In genomic region chr12:46546634-46547273, GRCh38 we compare ENCODE assay signal across 9 cellular contexts.
DNase-seq lines count a peak whose midpoint lies in the region; ATAC-seq, FAIRE-seq and TF ChIP-seq lines count a peak whose summit lies in the region.
"Had no signal": no experiment of that assay in that cellular context is flagged by ENCODE, and none has a peak within 500 bp of the region (broad histone marks: within the 10 kb centered on the region; RNA-seq: fewer than 3 reads in every experiment).

No MANE protein-coding gene starts in this region.

- H3K4me1 Mint-ChIP-seq in activated naive CD4-positive, alpha-beta T cell treated with anti-CD3 and anti-CD28 coated beads, Interleukin-2, amount 10 ng/mL, durations not matched to agents 7 days and 5 days: peaks cover 62% of the 10 kb centered on the region
- H3K4me1 Mint-ChIP-seq in activated CD8-positive, alpha-beta T cell treated with anti-CD3 and anti-CD28 coated beads for 36 hours (ENCODE audit: low read depth): peaks cover 55% of the 10 kb centered on the region
- H3K4me1 Mint-ChIP-seq in type B pancreatic cell (ENCODE audit: unreplicated experiment): peaks cover 15% of the 10 kb centered on the region

- H3K4me3 ChIP-seq in HepG2 (replicated peaks in 1 of 3; ENCODE audit: insufficient read depth in 1 of 3, low read depth in 2 of 3, low read length in 3 of 3): no peak overlapping the region
- H3K4me3 ChIP-seq: BLaER1 had no signal

- peak; percentile 91 for ATAC-seq in HG03135 (IDR thresholded peaks at IDR 0.05; ENCODE audit: unreplicated experiment)
- ATAC-seq in activated CD8-positive, alpha-beta T cell treated with anti-CD3 and anti-CD28 coated beads for 36 hours: peak; percentile 52
- ATAC-seq in HepG2: no peak

- POLR2A ChIA-PET in activated CD8-positive, alpha-beta T cell treated with anti-CD3 and anti-CD28 coated beads for 36 hours (lab: Charles Lee): interaction anchor here (0.7 to 1.5 kb wide), 6 partner anchors 9 to 181 kb away, joined by 3 to 4 read pairs (median 4); no protein-coding TSS in a partner anchor
- POLR2A ChIA-PET in HepG2 (lab: Yijun Ruan, JAX): no interaction called here

- H3K9me3 Mint-ChIP-seq in activated naive CD4-positive, alpha-beta T cell treated with anti-CD3 and anti-CD28 coated beads, Interleukin-2, amount 10 ng/mL, durations not matched to agents 7 days and 5 days: peaks cover 25% of the 10 kb centered on the region
- H3K9me3 Mint-ChIP-seq in activated CD8-positive, alpha-beta T cell treated with anti-CD3 and anti-CD28 coated beads for 36 hours: peaks cover 14% of the 10 kb centered on the region
- H3K9me3 Mint-ChIP-seq in type B pancreatic cell: peaks cover 5% of the 10 kb centered on the region

- TF ChIP-seq RAD21 in HepG2 (CRISPR knock-in tag; IDR thresholded peaks at IDR 0.05): no peak

- no peak overlapping the region for H3K4me3 Mint-ChIP-seq in activated naive CD4-positive, alpha-beta T cell treated with anti-CD3 and anti-CD28 coated beads, Interleukin-2, amount 10 ng/mL, durations not matched to agents 7 days and 5 days
- H3K4me3 Mint-ChIP-seq in activated CD8-positive, alpha-beta T cell treated with anti-CD3 and anti-CD28 coated beads for 36 hours: no peak overlapping the region
- H3K4me3 Mint-ChIP-seq in type B pancreatic cell: no peak overlapping the region

- no peak for TF ChIP-seq CTCF in activated CD8-positive, alpha-beta T cell treated with anti-CD3 and anti-CD28 coated beads for 36 hours (IDR thresholded peaks at IDR 0.05)
- no peak for TF ChIP-seq CTCF in type B pancreatic cell (conservative IDR thresholded peaks at IDR 0.05)
- TF ChIP-seq CTCF in HepG2 (CRISPR knock-in tag; IDR thresholded peaks at IDR 0.05): no peak

- no peak for FAIRE-seq in HepG2 (lab: Jason Lieb, UNC)

- CTCF ChIA-PET in activated naive CD4-positive, alpha-beta T cell treated with anti-CD3 and anti-CD28 coated beads, Interleukin-2, amount 10 ng/mL, durations not matched to agents 7 days and 5 days (lab: Charles Lee): interaction anchor here (0.9 to 2.1 kb wide), 6 partner anchors 12 to 114 kb away, joined by 3 to 12 read pairs (median 4); no protein-coding TSS in a partner anchor
- CTCF ChIA-PET in activated CD8-positive, alpha-beta T cell treated with anti-CD3 and anti-CD28 coated beads for 36 hours (lab: Charles Lee): interaction anchor here (0.8 to 1.9 kb wide), 5 partner anchors 15 to 161 kb away, joined by 3 to 4 read pairs (median 4); no protein-coding TSS in a partner anchor
- CTCF ChIA-PET in HepG2 (lab: Yijun Ruan, JAX; ENCODE audit: low intra/inter-chr PET ratio, low total read pairs): no interaction called here

- no peak overlapping the region for H3K27ac ChIP-seq in HepG2 (ENCODE audit: extremely low read length, insufficient read depth, low read length)
- H3K27ac ChIP-seq: BLaER1 had no signal

- no peaks in the 10 kb centered on the region for H4K20me1 ChIP-seq in HepG2 (ENCODE audit: insufficient read depth, low read length)
- H4K20me1 ChIP-seq: BLaER1 had no signal

- WGBS in HepG2 (ENCODE audit: low lambda C conversion rate): 100% methylated on average over 2 of the region's 2 CpGs

- no peak overlapping the region for H3K9ac ChIP-seq in HepG2 (ENCODE audit: insufficient read depth, low read depth, low read length)
- H3K9ac ChIP-seq: BLaER1 had no signal

- in situ Hi-C loops in HepG2 (cut with HindIII; ENCODE audit: extremely low pct_ligation_motif_present, low pct_unique_long_range_greater_than_20kb): no loop called here

- H3K27ac Mint-ChIP-seq in activated naive CD4-positive, alpha-beta T cell treated with anti-CD3 and anti-CD28 coated beads, Interleukin-2, amount 10 ng/mL, durations not matched to agents 7 days and 5 days: peak overlapping the region; percentile 78
- peak overlapping the region; percentile 82 for H3K27ac Mint-ChIP-seq in activated CD8-positive, alpha-beta T cell treated with anti-CD3 and anti-CD28 coated beads for 36 hours
- H3K27ac Mint-ChIP-seq in type B pancreatic cell: peak overlapping the region; percentile 55

- intact Hi-C loops in activated CD8-positive, alpha-beta T cell treated with anti-CD3 and anti-CD28 coated beads for 36 hours (cut with micrococcal nuclease): no loop called here
- intact Hi-C loops in HepG2 (cut with micrococcal nuclease; ENCODE audit: unreplicated experiment): no loop called here

- TF ChIP-seq POLR2A in HepG2 (IDR thresholded peaks at IDR 0.05; ENCODE audit: insufficient read depth in 1 of 2, low read depth in 2 of 2, low read length in 2 of 2): no peak

- H3K4me2 ChIP-seq in HepG2 (ENCODE audit: low read depth, low read length): no peak overlapping the region
- H3K4me2 ChIP-seq: BLaER1 had no signal

- H3K36me3 ChIP-seq in HepG2 (replicated peaks in 1 of 2; ENCODE audit: control insufficient read depth in 1 of 2, insufficient read depth in 2 of 2, low read length in 2 of 2): no peaks in the 10 kb centered on the region
- H3K36me3 ChIP-seq: BLaER1 had no signal

- no peaks in the 10 kb centered on the region for H3K27me3 Mint-ChIP-seq in activated naive CD4-positive, alpha-beta T cell treated with anti-CD3 and anti-CD28 coated beads, Interleukin-2, amount 10 ng/mL, durations not matched to agents 7 days and 5 days
- H3K27me3 Mint-ChIP-seq in activated CD8-positive, alpha-beta T cell treated with anti-CD3 and anti-CD28 coated beads for 36 hours: no peaks in the 10 kb centered on the region
- H3K27me3 Mint-ChIP-seq in type B pancreatic cell: no peaks in the 10 kb centered on the region

- H3K9me3 ChIP-seq in HepG2 (ENCODE audit: low read length): peaks cover 4% of the 10 kb centered on the region; the same call in 1 of the 2 replicates

- H3K4me1 ChIP-seq in HepG2 (ENCODE audit: insufficient read depth, low read length): peaks cover 38% of the 10 kb centered on the region
- H3K4me1 ChIP-seq: BLaER1 had no signal

- peaks cover 24% of the 10 kb centered on the region for H3K36me3 Mint-ChIP-seq in activated naive CD4-positive, alpha-beta T cell treated with anti-CD3 and anti-CD28 coated beads, Interleukin-2, amount 10 ng/mL, durations not matched to agents 7 days and 5 days
- H3K36me3 Mint-ChIP-seq in activated CD8-positive, alpha-beta T cell treated with anti-CD3 and anti-CD28 coated beads for 36 hours (ENCODE audit: low read depth): peaks cover 18% of the 10 kb centered on the region
- H3K36me3 Mint-ChIP-seq in type B pancreatic cell: peaks cover 5% of the 10 kb centered on the region

- TF ChIP-seq EP300 in HepG2 (IDR thresholded peaks at IDR 0.05; ENCODE audit: low read depth in 2 of 2, low read length in 2 of 2) (no peak), HepG2 (CRISPR knock-in tag; IDR thresholded peaks at IDR 0.05; ENCODE audit: borderline replicate concordance) (no peak)

- DNase-seq in activated naive CD4-positive, alpha-beta T cell treated with anti-CD3 and anti-CD28 coated beads, Interleukin-2, amount 10 ng/mL, durations not matched to agents 7 days and 5 days: peak; percentile 26
- DNase-seq in activated naive CD4-positive, alpha-beta T cell (lab: John Stamatoyannopoulos, UW): no peak
- peak; percentile 49 for DNase-seq in activated CD8-positive, alpha-beta T cell treated with anti-CD3 and anti-CD28 coated beads for 36 hours
- DNase-seq in type B pancreatic cell (ENCODE audit: extremely low spot score, unreplicated experiment) (no peak), HepG2 (ENCODE audit: low spot score) (no peak), NCI-H2081 (lab: John Stamatoyannopoulos, UW) (no peak), HUDEP-2 (lab: John Stamatoyannopoulos, UW; ENCODE audit: unreplicated experiment in 76 of 76) (no peak)

- no TSS peak for BruUV-seq in HepG2 (replicated peaks; lab: Mats Ljungman, UMichigan)

- no peaks in the 10 kb centered on the region for H3K79me2 ChIP-seq in HepG2 (ENCODE audit: insufficient read depth, low read length)

- H2AFZ ChIP-seq in HepG2 (ENCODE audit: low read length): no peak overlapping the region

- H3K27me3 ChIP-seq in HepG2 (ENCODE audit: control insufficient read depth in 1 of 2, insufficient read depth in 2 of 2, low read length in 2 of 2): no peaks in the 10 kb centered on the region
- H3K27me3 ChIP-seq: BLaER1 had no signal

TF ChIP-seq in HepG2, 621 proteins besides CTCF, POLR2A, EP300 and RAD21:
- TF ChIP-seq ZNF431 (CRISPR knock-in tag; IDR thresholded peaks at IDR 0.05; ENCODE audit: borderline replicate concordance, low read depth) (no peak), DNMT3B (CRISPR knock-in tag; conservative IDR thresholded peaks at IDR 0.05) (no peak), MLX (CRISPR knock-in tag; IDR thresholded peaks at IDR 0.05) (no peak), PHB2 (IDR thresholded peaks at IDR 0.05; ENCODE audit: partially characterized antibody) (no peak), TAF15 (IDR thresholded peaks at IDR 0.05; ENCODE audit: low read depth, low read length, poor library complexity, severe bottlenecking) (no peak), BHLHE40 (IDR thresholded peaks at IDR 0.05; ENCODE audit: low read length) (no peak), ZNF550 (CRISPR knock-in tag; IDR thresholded peaks at IDR 0.05; ENCODE audit: borderline replicate concordance) (no peak), MBD4 (IDR thresholded peaks at IDR 0.05; ENCODE audit: borderline replicate concordance, low read length) (no peak)

Comparison
In these comparisons a context has a peak if more than half of its experiments do, and no peak if none do; other contexts are left out.
1. DNase-seq: peak in activated naive CD4-positive, alpha-beta T cell treated with anti-CD3 and anti-CD28 coated beads, Interleukin-2, amount 10 ng/mL, durations not matched to agents 7 days and 5 days (single experiment) and activated CD8-positive, alpha-beta T cell treated with anti-CD3 and anti-CD28 coated beads for 36 hours (single experiment); none in activated naive CD4-positive, alpha-beta T cell (0 of 4), type B pancreatic cell (single experiment), HepG2 (single experiment), NCI-H2081 (0 of 2) and HUDEP-2 (0 of 76).
2. Peak in every context shown above with its lines, with median percentiles within 50 percentile points of each other: H3K27ac Mint-ChIP-seq.